8 cellular contexts compared by ENCODE assay signal in the genomic region with DNA sequence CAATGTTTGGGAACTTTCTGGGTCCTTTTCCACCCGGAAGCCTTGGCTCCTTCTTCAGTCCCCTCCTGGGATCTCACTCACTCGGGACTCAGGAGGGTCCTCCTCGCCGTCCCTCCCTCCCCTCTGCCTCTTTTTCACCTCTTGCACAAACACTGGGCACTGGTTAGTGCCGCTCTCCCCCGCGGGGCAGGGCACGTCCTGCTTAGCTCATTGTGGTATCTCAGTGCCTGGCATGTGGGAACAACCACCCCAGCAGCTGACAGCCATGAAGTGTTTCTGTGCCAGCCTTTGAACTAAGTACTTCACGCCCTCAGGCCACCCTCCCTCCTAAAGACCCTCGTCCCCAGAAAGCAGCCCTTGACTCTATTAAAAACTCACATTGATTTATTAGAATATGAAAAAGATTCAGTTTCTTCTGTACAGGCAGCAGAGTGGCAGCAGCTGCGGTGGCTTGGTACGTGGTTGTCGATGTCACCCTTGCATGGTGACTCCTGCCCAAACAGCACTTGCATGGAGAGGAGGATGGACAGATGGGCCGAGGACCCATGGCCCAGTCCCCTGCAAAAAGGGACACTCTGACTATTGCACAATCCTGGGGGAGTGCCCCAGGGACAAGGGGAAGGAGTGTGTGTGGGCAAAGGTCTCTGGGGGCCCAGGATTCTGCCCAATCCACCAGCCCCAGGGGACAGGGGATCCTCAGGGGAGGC. TPM values are rescaled to one million over a fixed set of nuclear protein-coding genes. Genes with fewer than 3 reads are reported as not detected.
DNase-seq lines count a peak whose midpoint lies in the region; ATAC-seq and TF ChIP-seq lines count a peak whose summit lies in the region.

No MANE protein-coding gene starts in this region.

- TF ChIP-seq POLR2A in esophagus muscularis mucosa (IDR thresholded peaks at IDR 0.05; ENCODE audit: low read depth) = no peak

- no peaks in the 10 kb centered on the region for H3K79me1 ChIP-seq in neuronal stem cell (ENCODE audit: low read depth, low read length)

- H3K27ac ChIP-seq in esophagus muscularis mucosa (replicated peaks in 1 of 4) (peak overlapping the region; percentile 69 to 76 (median 73)), neuronal stem cell (replicated peaks; ENCODE audit: low read length) (peak overlapping the region; percentile 76)

- peak overlapping the region; percentile 0 for H2BK5ac ChIP-seq in neuronal stem cell (ENCODE audit: low read length)

- intact Hi-C loops in CD14-positive monocyte (cut with micrococcal nuclease) = loop anchor here in 1 of 2 donors (5.0 kb wide), 1 partner anchor 96 kb away; no protein-coding TSS in a partner anchor
- intact Hi-C loops in esophagus muscularis mucosa (cut with DNase I) = loop anchor here (2.0 to 5.0 kb wide), 2 partner anchors 104 to 131 kb away; no protein-coding TSS in a partner anchor

- WGBS in esophagus muscularis mucosa = 78% methylated on average over 14 of the region's 14 CpGs
- WGBS in neuronal stem cell (ENCODE audit: extremely low coverage in 2 of 2, insufficient read length in 2 of 2, insufficient replicate concordance in 1 of 2), 2 donors = no CpG with 5 or more reads among the region's 14 CpGs

- peaks cover 0 to 2% (median 0%) of the 10 kb centered on the region in 7 donors for H3K9me3 Mint-ChIP-seq in CD14-positive monocyte

- H3K27ac Mint-ChIP-seq in CD14-positive monocyte = peak overlapping the region; percentile 93 to 98 (median 97)

- TF ChIP-seq CTCF in CD14-positive monocyte (IDR thresholded peaks at IDR 0.05) = no peak
- no peak for TF ChIP-seq CTCF in esophagus muscularis mucosa (IDR thresholded peaks at IDR 0.05)

- H3K9ac ChIP-seq in neuronal stem cell (ENCODE audit: low read depth, low read length, poor library complexity) = peak overlapping the region; percentile 70

- H3K4me1 ChIP-seq in esophagus muscularis mucosa = peaks cover 31 to 37% (median 35%) of the 10 kb centered on the region in 4 donors
- H3K4me1 ChIP-seq in neuronal stem cell (ENCODE audit: control insufficient read depth in 2 of 2, insufficient read depth in 1 of 2, low read depth in 1 of 2, low read length in 2 of 2) = peaks cover 20 to 24% of the 10 kb centered on the region in 2 donors

- no peak overlapping the region for H3K4me2 ChIP-seq in neuronal stem cell (ENCODE audit: insufficient read depth, low read length, poor library complexity, severe bottlenecking)

- H3K4me3 ChIP-seq in esophagus muscularis mucosa (no peak overlapping the region), neuronal stem cell (ENCODE audit: low read length in 2 of 2) (no peak overlapping the region)

- peaks cover 0 to 7% (median 0%) of the 10 kb centered on the region in 3 donors for H3K27me3 Mint-ChIP-seq in CD14-positive monocyte (ENCODE audit: low read depth in 3 of 3)

- no peak for DNase-seq in CD14-positive monocyte (ENCODE audit: low spot score)
- DNase-seq in NCI-H226 = peak; percentile 37
- no peak for DNase-seq in esophagus muscularis mucosa (ENCODE audit: extremely low spot score)
- no peak for DNase-seq in neuronal stem cell (ENCODE audit: low spot score)
- no peak for DNase-seq in mucosa of gallbladder (ENCODE audit: low spot score)
- DNase-seq in iPS-NIHi11 (ENCODE audit: low spot score) = no peak
- DNase-seq in activated T-cell treated with anti-CD3 and anti-CD28 coated beads for 4 hours = no peak

- no peak for ATAC-seq in GM21390 (IDR thresholded peaks at IDR 0.05; ENCODE audit: unreplicated experiment)

- no peak overlapping the region for H3K14ac ChIP-seq in neuronal stem cell (ENCODE audit: low read length)

- no peak for TF ChIP-seq EP300 in esophagus muscularis mucosa (IDR thresholded peaks at IDR 0.05)

- H3K36me3 Mint-ChIP-seq in CD14-positive monocyte = peaks cover 23 to 39% of the 10 kb centered on the region in 2 donors

- H2AK5ac ChIP-seq in neuronal stem cell (ENCODE audit: low read depth, low read length) = peak overlapping the region; percentile 29

- H3K23ac ChIP-seq in neuronal stem cell (ENCODE audit: low read depth, low read length, poor library complexity) = no peak overlapping the region

- H3K27me3 ChIP-seq in esophagus muscularis mucosa (no peaks in the 10 kb centered on the region), neuronal stem cell (ENCODE audit: control insufficient read depth in 3 of 3, insufficient read depth in 3 of 3, low read depth in 1 of 3, low read length in 3 of 3) (no peaks in the 10 kb centered on the region)

- peak overlapping the region; percentile 51 for H2BK12ac ChIP-seq in neuronal stem cell (ENCODE audit: low read length)

- H3K4me3 Mint-ChIP-seq in CD14-positive monocyte = peak overlapping the region; percentile 65 to 66

- peak overlapping the region; percentile 50 for H2AFZ ChIP-seq in neuronal stem cell (ENCODE audit: low read length)

- H2BK15ac ChIP-seq in neuronal stem cell (ENCODE audit: low read length) = peak overlapping the region; percentile 98

- no peak overlapping the region for H3K4ac ChIP-seq in neuronal stem cell (ENCODE audit: low read length)

- H4K8ac ChIP-seq in neuronal stem cell (ENCODE audit: low read depth, low read length) = no peak overlapping the region

- H4K91ac ChIP-seq in neuronal stem cell (ENCODE audit: low read depth, low read length, poor library complexity) = no peak overlapping the region

- H3K4me1 Mint-ChIP-seq in CD14-positive monocyte = peaks cover 49% of the 10 kb centered on the region

- H3K9me3 ChIP-seq in esophagus muscularis mucosa = no peaks in the 10 kb centered on the region
- H3K9me3 ChIP-seq in neuronal stem cell (replicated peaks in 1 of 2; ENCODE audit: control insufficient read depth in 2 of 2, insufficient read depth in 1 of 2, low read depth in 1 of 2, low read length in 2 of 2) = no peaks in the 10 kb centered on the region

- no peak overlapping the region for H2BK120ac ChIP-seq in neuronal stem cell (ENCODE audit: low read depth, low read length)

- H3K36me3 ChIP-seq in esophagus muscularis mucosa (peaks cover 0 to 28% (median 8%) of the 10 kb centered on the region in 4 donors), neuronal stem cell (replicated peaks in 1 of 2; ENCODE audit: control insufficient read depth in 2 of 2, insufficient read depth in 2 of 2, low read length in 2 of 2) (no peaks in the 10 kb centered on the region)

- H3K18ac ChIP-seq in neuronal stem cell (ENCODE audit: low read length) = peak overlapping the region; percentile 68

RNA-seq across cellular contexts. Expression of a gene that starts 56.3 kb away (rescaled TPM):
- 1 to 10 TPM; 4.5 to 4.6 TPM for polyA plus RNA-seq in CD14-positive monocyte
- 10 to 100 TPM in 3 of 4 donors, 1 to 10 TPM in 1; 8.3 to 29.2 (median 11.4) TPM for total RNA-seq in esophagus muscularis mucosa
- polyA plus RNA-seq in neuronal stem cell (2013, experiment 1 of 2) = 9.4 TPM
- polyA plus RNA-seq in neuronal stem cell (2013, experiment 2 of 2) = 9.4 TPM
- total RNA-seq in mucosa of gallbladder = 170 TPM
